In genomic region chr2:238479847-238480246, GRCh38 we compare ENCODE assay signal across 19 cellular contexts. TPM values are rescaled to one million over a fixed set of nuclear protein-coding genes. Genes with fewer than 3 reads are reported as not detected.
DNase-seq lines count a peak whose midpoint lies in the region; ATAC-seq, FAIRE-seq and TF ChIP-seq lines count a peak whose summit lies in the region.
"Had no signal": no experiment of that assay in that cellular context is flagged by ENCODE, and none has a peak within 500 bp of the region (broad histone marks: within the 10 kb centered on the region; RNA-seq: fewer than 3 reads in every experiment).

No MANE protein-coding gene starts in this region.

- intact Hi-C loops in kidney (cut with DNase I): no loop called here

- no peaks in the 10 kb centered on the region for H3K36me3 ChIP-seq in kidney (ENCODE audit: control insufficient read depth in 1 of 2, insufficient read depth in 2 of 2, low read length in 2 of 2)
- H3K36me3 ChIP-seq: BLaER1, HAP-1 had no signal

- no peak for DNase-seq in kidney
- no peak for DNase-seq in NCI-H1436 (lab: John Stamatoyannopoulos, UW)
- DNase-seq in NCI-H526 treated with DMSO at 0.1 percent for 48 hours (lab: John Stamatoyannopoulos, UW): no peak
- DNase-seq: CD4-positive, CD25-positive, alpha-beta regulatory T cell; CD8-positive, alpha-beta T cell; DMS 273 treated with DMSO at 0.1 percent for 48 hours; DMS79; EL; GF-D8; GOT3 had no signal

- H3K4me1 ChIP-seq in kidney (ENCODE audit: control insufficient read depth in 1 of 2, insufficient read depth in 1 of 2, low read depth in 1 of 2, low read length in 2 of 2): no peaks in the 10 kb centered on the region
- H3K4me1 ChIP-seq: BLaER1 had no signal

- H3K27ac ChIP-seq in kidney (ENCODE audit: low read depth in 2 of 2, low read length in 2 of 2): no peak overlapping the region
- H3K27ac ChIP-seq: BLaER1, C4-2B had no signal

- ATAC-seq in HG03139 (IDR thresholded peaks at IDR 0.05; ENCODE audit: unreplicated experiment): no peak
- ATAC-seq: CD8-positive, alpha-beta T cell had no signal

- H3K9me3 ChIP-seq in kidney (ENCODE audit: control insufficient read depth in 1 of 2, low read length in 2 of 2): peaks cover 2 to 22% of the 10 kb centered on the region in 2 donors
- H3K9me3 ChIP-seq: HAP-1 had no signal

- TF ChIP-seq CTCF in kidney (IDR thresholded peaks at IDR 0.05; ENCODE audit: borderline replicate concordance, extremely low read depth, insufficient read depth): no peak

- H3K4me3 ChIP-seq in kidney (ENCODE audit: low read length in 2 of 2): no peak overlapping the region
- H3K4me3 ChIP-seq: BLaER1, HAP-1 had no signal

- peak; percentile 66 for FAIRE-seq in G401.6 (lab: Jason Lieb, UNC)
- FAIRE-seq in TTC549 (lab: Jason Lieb, UNC): peak; percentile 84
- peak; percentile 13 for FAIRE-seq in kidney (lab: Jason Lieb, UNC)
- FAIRE-seq: D721Med, GM12891, H54 had no signal

- no peak overlapping the region for H3K9ac ChIP-seq in kidney (ENCODE audit: low read length in 2 of 2)
- H3K9ac ChIP-seq: BLaER1 had no signal

RNA-seq across cellular contexts. Expression of gene ASB1, which starts 53.1 kb away (rescaled TPM):
- total RNA-seq in kidney: 28.1 TPM
- polyA plus RNA-seq in kidney (ENCODE audit: insufficient read depth, low read depth, low replicate concordance): 29.4 TPM
